In genomic region chr4:48604041-48604440, GRCh38 we compare ENCODE assay signal across 23 cellular contexts.
"Had no signal": no experiment of that assay in that cellular context is flagged by ENCODE, and none has a peak within 500 bp of the region (broad histone marks: within the 10 kb centered on the region; RNA-seq: fewer than 3 reads in every experiment).

No MANE protein-coding gene starts in this region.

- H3K4me1 Mint-ChIP-seq: activated CD4-positive, alpha-beta T cell treated with anti-CD3 and anti-CD28 coated beads for 36 hours; activated CD8-positive, alpha-beta memory T cell treated with anti-CD3 and anti-CD28 coated beads, Interleukin-2, amount 10 ng/mL, durations not matched to agents 7 days and 5 days; brain; central memory CD8-positive, alpha-beta T cell had no signal

- H3K36me3 Mint-ChIP-seq: natural killer cell had no signal

- H3K27ac ChIP-seq: neutrophil, parathyroid adenoma, skin epidermis, WERI-Rb-1 had no signal

- H3K4me3 ChIP-seq: skin epidermis had no signal

- H3K4me3 Mint-ChIP-seq: activated CD4-positive, alpha-beta memory T cell treated with anti-CD3 and anti-CD28 coated beads for 36 hours; activated CD4-positive, alpha-beta T cell treated with anti-CD3 and anti-CD28 coated beads for 36 hours; activated CD8-positive, alpha-beta memory T cell treated with anti-CD3 and anti-CD28 coated beads, Interleukin-2, amount 10 ng/mL, durations not matched to agents 7 days and 5 days; activated naive CD8-positive, alpha-beta T cell; brain; central memory CD8-positive, alpha-beta T cell; natural killer cell had no signal

- H3K9me3 ChIP-seq: neutrophil had no signal

- H3K9me3 Mint-ChIP-seq: activated CD4-positive, alpha-beta memory T cell treated with anti-CD3 and anti-CD28 coated beads for 36 hours; brain; central memory CD8-positive, alpha-beta T cell; natural killer cell had no signal

- H3K4me1 ChIP-seq: parathyroid adenoma had no signal

- H3K27me3 Mint-ChIP-seq: activated CD4-positive, alpha-beta memory T cell treated with anti-CD3 and anti-CD28 coated beads for 36 hours; activated CD4-positive, alpha-beta T cell treated with anti-CD3 and anti-CD28 coated beads for 36 hours; activated CD8-positive, alpha-beta memory T cell treated with anti-CD3 and anti-CD28 coated beads, Interleukin-2, amount 10 ng/mL, durations not matched to agents 7 days and 5 days; activated naive CD8-positive, alpha-beta T cell; brain; central memory CD8-positive, alpha-beta T cell had no signal

- H3K9ac ChIP-seq: parathyroid adenoma had no signal

- H3K27ac Mint-ChIP-seq: activated CD4-positive, alpha-beta memory T cell treated with anti-CD3 and anti-CD28 coated beads for 36 hours; activated CD4-positive, alpha-beta T cell treated with anti-CD3 and anti-CD28 coated beads for 36 hours; activated CD8-positive, alpha-beta memory T cell treated with anti-CD3 and anti-CD28 coated beads, Interleukin-2, amount 10 ng/mL, durations not matched to agents 7 days and 5 days had no signal

- H3K27me3 ChIP-seq: neutrophil had no signal

- ATAC-seq: activated CD4-positive, alpha-beta T cell treated with anti-CD3 and anti-CD28 coated beads for 36 hours; activated CD8-positive, alpha-beta memory T cell treated with anti-CD3 and anti-CD28 coated beads, Interleukin-2, amount 10 ng/mL, durations not matched to agents 7 days and 5 days; natural killer cell had no signal

- DNase-seq: activated CD4-positive, alpha-beta memory T cell treated with anti-CD3 and anti-CD28 coated beads for 36 hours; activated CD4-positive, alpha-beta T cell treated with anti-CD3 and anti-CD28 coated beads for 36 hours; activated CD8-positive, alpha-beta memory T cell treated with anti-CD3 and anti-CD28 coated beads, Interleukin-2, amount 10 ng/mL, durations not matched to agents 7 days and 5 days; activated effector memory CD4-positive, alpha-beta T cell treated with anti-CD3 and anti-CD28 coated beads, Interleukin-2, amount 50 U/mL, for 16 hours; activated T-cell treated with anti-CD3 and anti-CD28 coated beads, Interleukin-2, amount 50 U/mL, for 48 hours; amniotic stem cell; cortex of kidney; effector CD4-positive, alpha-beta T cell; foreskin melanocyte; head of caudate nucleus; left cardiac atrium; natural killer cell; stimulated activated CD4-positive, alpha-beta T cell treated with anti-CD3 and anti-CD28 coated beads, Interleukin-15, amount 100 ng/mL, for 24 hours; stimulated activated CD4-positive, alpha-beta T cell treated with anti-CD3 and anti-CD28 coated beads, Interleukin-4, amount 100 ng/mL, for 1 hour; stimulated activated naive CD4-positive, alpha-beta T cell; substantia nigra; WERI-Rb-1 had no signal
